10 cellular contexts compared by ENCODE assay signal in the genomic region with DNA sequence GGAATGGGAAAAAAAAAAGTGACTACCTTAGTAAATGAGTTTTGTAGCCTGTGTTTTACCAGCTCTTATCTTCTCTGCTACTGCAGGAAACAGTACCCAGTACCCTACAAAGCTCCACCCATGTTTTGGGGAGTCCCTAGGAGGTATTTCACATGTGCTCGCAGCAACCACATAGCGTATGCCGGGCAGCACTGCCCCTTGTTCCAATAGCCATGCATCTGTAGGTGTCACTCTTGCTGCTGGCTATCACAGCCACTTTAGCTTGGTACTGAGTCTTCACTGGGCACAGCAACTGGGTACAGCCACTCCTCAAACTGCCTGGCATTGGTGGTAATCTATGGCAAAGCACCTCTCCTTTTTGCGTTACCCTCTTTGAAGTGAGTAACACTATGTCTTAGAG. TPM values are rescaled to one million over a fixed set of nuclear protein-coding genes. Genes with fewer than 3 reads are reported as not detected.
DNase-seq lines count a peak whose midpoint lies in the region; ATAC-seq and TF ChIP-seq lines count a peak whose summit lies in the region.
"Had no signal": no experiment of that assay in that cellular context is flagged by ENCODE, and none has a peak within 500 bp of the region (broad histone marks: within the 10 kb centered on the region; RNA-seq: fewer than 3 reads in every experiment).

No MANE protein-coding gene starts in this region.

- DNase-seq in DMS53 (lab: John Stamatoyannopoulos, UW): peak; percentile 55
- DNase-seq in Karpas-422: no peak
- peak; percentile 14 to 34 for DNase-seq in activated CD4-positive, alpha-beta T cell treated with anti-CD3 and anti-CD28 coated beads, Interleukin-2, amount 50 U/mL, for 48 hours
- peak in 4 of 9 donors; percentile 9 to 20 (median 18) for DNase-seq in naive thymus-derived CD4-positive, alpha-beta T cell
- DNase-seq in HFFc6: no peak
- no peak for DNase-seq in foreskin melanocyte
- no peak for DNase-seq in NCI-H187 (lab: John Stamatoyannopoulos, UW)

- peak overlapping the region; percentile 35 to 93 (median 88) for H3K4me3 Mint-ChIP-seq in naive thymus-derived CD4-positive, alpha-beta T cell
- no peak overlapping the region for H3K4me3 Mint-ChIP-seq in HFFc6

- no peaks in the 10 kb centered on the region for H3K9me3 ChIP-seq in Karpas-422 (ENCODE audit: low read length)
- no peaks in the 10 kb centered on the region for H3K9me3 ChIP-seq in naive thymus-derived CD4-positive, alpha-beta T cell (ENCODE audit: control insufficient read depth in 2 of 3, low read length in 3 of 3)

- ATAC-seq in naive thymus-derived CD4-positive, alpha-beta T cell: no peak
- ATAC-seq in HG03469 (IDR thresholded peaks at IDR 0.05; ENCODE audit: unreplicated experiment): no peak

- CTCF ChIA-PET in naive thymus-derived CD4-positive, alpha-beta T cell (lab: Charles Lee): interaction anchor here (0.7 to 1.0 kb wide), 3 partner anchors 25 to 462 kb away, joined by 3 to 4 read pairs (median 4); no protein-coding TSS in a partner anchor

- TF ChIP-seq CTCF in HFFc6 (IDR thresholded peaks at IDR 0.05): no peak

- peak overlapping the region; percentile 41 to 90 (median 74) for H3K27ac Mint-ChIP-seq in naive thymus-derived CD4-positive, alpha-beta T cell
- H3K27ac Mint-ChIP-seq in HFFc6: no peak overlapping the region
- H3K27ac Mint-ChIP-seq: stimulated activated naive CD8-positive, alpha-beta T cell treated with anti-CD3 and anti-CD28 coated beads, Interleukin-15, Interleukin-2, amounts not matched to agents 100 ng/mL and 50 ng/mL, for 24 hours had no signal

- peaks cover 0 to 17% (median 0%) of the 10 kb centered on the region in 5 donors for H3K27me3 Mint-ChIP-seq in naive thymus-derived CD4-positive, alpha-beta T cell
- H3K27me3 Mint-ChIP-seq in HFFc6 (ENCODE audit: insufficient read depth): peaks cover 3% of the 10 kb centered on the region
- H3K27me3 Mint-ChIP-seq: central memory CD8-positive, alpha-beta T cell; stimulated activated naive CD8-positive, alpha-beta T cell treated with anti-CD3 and anti-CD28 coated beads, Interleukin-15, Interleukin-2, amounts not matched to agents 100 ng/mL and 50 ng/mL, for 24 hours had no signal

- no peaks in the 10 kb centered on the region for H3K9me2 ChIP-seq in Karpas-422 (replicated peaks; ENCODE audit: insufficient read depth, low read length)

- intact Hi-C loops in naive thymus-derived CD4-positive, alpha-beta T cell (cut with micrococcal nuclease): no loop called here

- no peaks in the 10 kb centered on the region for H4K20me1 ChIP-seq in Karpas-422 (ENCODE audit: insufficient read depth, low read depth, low read length)

- H3K9ac ChIP-seq in Karpas-422 (ENCODE audit: low read length): no peak overlapping the region

- H3K9me3 Mint-ChIP-seq in naive thymus-derived CD4-positive, alpha-beta T cell: no peaks in the 10 kb centered on the region
- H3K9me3 Mint-ChIP-seq in HFFc6: no peaks in the 10 kb centered on the region
- H3K9me3 Mint-ChIP-seq: central memory CD8-positive, alpha-beta T cell; stimulated activated naive CD8-positive, alpha-beta T cell treated with anti-CD3 and anti-CD28 coated beads, Interleukin-15, Interleukin-2, amounts not matched to agents 100 ng/mL and 50 ng/mL, for 24 hours had no signal

- H3K4me3 ChIP-seq in Karpas-422 (ENCODE audit: low read length): no peak overlapping the region
- peak overlapping the region; percentile 7 for H3K4me3 ChIP-seq in naive thymus-derived CD4-positive, alpha-beta T cell (ENCODE audit: low read length)

- H3K27me3 ChIP-seq in Karpas-422 (ENCODE audit: low read length): no peaks in the 10 kb centered on the region
- H3K27me3 ChIP-seq in naive thymus-derived CD4-positive, alpha-beta T cell (ENCODE audit: control insufficient read depth in 2 of 2, insufficient read depth in 2 of 2, low read length in 2 of 2): no peaks in the 10 kb centered on the region

- H3K4me1 ChIP-seq in Karpas-422 (ENCODE audit: low read length): peaks cover 27% of the 10 kb centered on the region
- H3K4me1 ChIP-seq in naive thymus-derived CD4-positive, alpha-beta T cell (ENCODE audit: control insufficient read depth in 2 of 2, insufficient read depth in 2 of 2, low read length in 2 of 2): peaks cover 9 to 26% of the 10 kb centered on the region in 2 donors

- peaks cover 2% of the 10 kb centered on the region; the same call in 1 of the 2 replicates for H3K36me3 ChIP-seq in Karpas-422 (ENCODE audit: insufficient read depth, low read length)
- H3K36me3 ChIP-seq in naive thymus-derived CD4-positive, alpha-beta T cell (ENCODE audit: control insufficient read depth in 2 of 3, insufficient read depth in 3 of 3, low read length in 3 of 3): no peaks in the 10 kb centered on the region

- POLR2A ChIA-PET in naive thymus-derived CD4-positive, alpha-beta T cell (lab: Charles Lee): interaction anchor here (0.6 to 1.4 kb wide), 7 partner anchors 18 to 475 kb away, joined by 3 to 6 read pairs (median 3); no protein-coding TSS in a partner anchor

- 0 out of 2 replicates have a peak overlapping the region, but pooled peaks have one; percentile 16 for H2AFZ ChIP-seq in Karpas-422 (ENCODE audit: low read length)

- no peak overlapping the region for H3K4me2 ChIP-seq in Karpas-422 (ENCODE audit: low read depth, low read length, poor library complexity, severe bottlenecking)

- H3K79me2 ChIP-seq in Karpas-422 (ENCODE audit: low read length): peaks cover 25% of the 10 kb centered on the region

- peaks cover 0 to 3% (median 0%) of the 10 kb centered on the region in 5 donors for H3K36me3 Mint-ChIP-seq in naive thymus-derived CD4-positive, alpha-beta T cell
- no peaks in the 10 kb centered on the region for H3K36me3 Mint-ChIP-seq in HFFc6 (ENCODE audit: low read depth)

- peaks cover 32 to 46% (median 41%) of the 10 kb centered on the region in 7 donors for H3K4me1 Mint-ChIP-seq in naive thymus-derived CD4-positive, alpha-beta T cell
- peaks cover 37% of the 10 kb centered on the region for H3K4me1 Mint-ChIP-seq in HFFc6 (ENCODE audit: low read depth)

- H3K27ac ChIP-seq in Karpas-422 (ENCODE audit: low read length): no peak overlapping the region
- peak overlapping the region; percentile 73 for H3K27ac ChIP-seq in naive thymus-derived CD4-positive, alpha-beta T cell (ENCODE audit: low read depth, low read length)

RNA-seq across cellular contexts. Expression of gene MDM1, which starts 2.0 kb away (rescaled TPM):
- 40.2 and 40.4 TPM in 2 replicates for total RNA-seq in Karpas-422 (2014; rRNA removed; shearing (Covaris generic); ENCODE audit: low replicate concordance)
- total RNA-seq in naive thymus-derived CD4-positive, alpha-beta T cell: 10 to 100 TPM; 16.2 to 38.4 (median 23.4) TPM
- polyA plus RNA-seq in naive thymus-derived CD4-positive, alpha-beta T cell: 10 to 100 TPM; 19.9 to 22.2 TPM
- total RNA-seq in HFFc6 (2021; fragmentation: NEBNext Ultra II Directional; extraction: Animal tissue kit (Norgen Biotek cat#: 25700)): 1 to 10 TPM; 7.3 to 9.1 (median 7.8) TPM

Comparison
In these comparisons a context has a peak if more than half of its experiments do, and no peak if none do; other contexts are left out.
1. DNase-seq: peak in DMS53 (single experiment) and activated CD4-positive, alpha-beta T cell treated with anti-CD3 and anti-CD28 coated beads, Interleukin-2, amount 50 U/mL, for 48 hours (2 of 2); none in Karpas-422 (single experiment), HFFc6 (single experiment), foreskin melanocyte (single experiment) and NCI-H187 (0 of 2).